14 cellular contexts compared by ENCODE assay signal in the genomic region with DNA sequence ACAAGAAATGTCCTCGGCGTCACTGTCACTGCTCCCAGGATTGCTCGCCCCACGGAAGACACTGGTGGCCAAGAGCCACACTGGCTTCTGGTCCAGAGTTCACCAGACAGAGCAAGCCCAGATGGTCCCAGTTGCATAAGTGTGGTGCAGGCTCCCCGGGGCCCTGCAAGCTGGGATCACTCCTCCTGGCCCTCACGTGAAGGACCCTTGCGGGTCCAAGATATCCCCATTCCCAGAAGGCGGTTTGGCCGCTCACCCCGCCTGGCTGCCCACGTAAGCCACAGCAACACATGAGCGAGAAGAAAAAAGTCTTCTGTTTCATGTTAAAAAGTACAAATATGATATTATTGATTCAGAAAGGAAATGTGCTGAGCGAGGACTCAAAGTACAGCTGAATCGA.
"Had no signal": no experiment of that assay in that cellular context is flagged by ENCODE, and none has a peak within 500 bp of the region (broad histone marks: within the 10 kb centered on the region; RNA-seq: fewer than 3 reads in every experiment).

No MANE protein-coding gene starts in this region.

- H3K36me3 ChIP-seq: left lung, tibial nerve, upper lobe of right lung, vagina had no signal

- H3K4me1 ChIP-seq: left lung, testis had no signal

- H3K4me3 ChIP-seq: coronary artery, left lung, lung, testis, tibial nerve, upper lobe of right lung, vagina had no signal

- DNase-seq: effector CD4-positive, alpha-beta T cell; islet precursor cell; left lung; naive thymus-derived CD4-positive, alpha-beta T cell; posterior cingulate gyrus; stimulated activated CD4-positive, alpha-beta T cell treated with anti-CD3 and anti-CD28 coated beads, Interleukin-4, amount 100 ng/mL, for 1 hour; stimulated activated naive CD8-positive, alpha-beta T cell treated with anti-CD3 and anti-CD28 coated beads, Interleukin-15, amount 100 ng/mL, for 72 hours; testis; upper lobe of right lung had no signal

- H3K27ac ChIP-seq: coronary artery, left lung, testis, upper lobe of right lung, vagina had no signal

- H3K27me3 ChIP-seq: left lung, testis, tibial nerve, upper lobe of right lung, vagina had no signal

- H3K9me3 ChIP-seq: left lung, testis, tibial nerve, upper lobe of right lung, vagina had no signal

- ATAC-seq: left lung; naive thymus-derived CD4-positive, alpha-beta T cell; stimulated activated memory B cell treated with anti-CD40 and anti-IgM and Interleukin-4, amounts not matched to agents 10 μg/mL and 1 μg/mL and 100 μg/mL, for 72 hours; stimulated activated naive CD8-positive, alpha-beta T cell treated with anti-CD3 and anti-CD28 coated beads, Interleukin-15, amount 100 ng/mL, for 72 hours; upper lobe of right lung had no signal
